8 cellular contexts compared by ENCODE assay signal in genomic region chr9:98998441-98999151, GRCh38.
A peak's percentile ranks its signal among the peaks of the same experiment; 100 is the strongest.
DNase-seq lines count a peak whose midpoint lies in the region; ATAC-seq, FAIRE-seq and TF ChIP-seq lines count a peak whose summit lies in the region.

No MANE protein-coding gene starts in this region.

- no peaks in the 10 kb centered on the region for H3K36me3 ChIP-seq in HAP-1 (replicated peaks)
- H3K36me3 ChIP-seq in NT2/D1 (ENCODE audit: insufficient read depth, insufficient read length, low read length), result no peaks in the 10 kb centered on the region

- in situ Hi-C loops in HAP-1 (cut with MboI; ENCODE audit: low sequenced_read_pairs), result no loop called here

- H3K4me3 ChIP-seq in HAP-1 (no peak overlapping the region), NT2/D1 (ENCODE audit: insufficient read length, low read depth) (peak overlapping the region; percentile 1)

- ATAC-seq in HG03521 (IDR thresholded peaks at IDR 0.05; ENCODE audit: unreplicated experiment), result no peak

- no peak for FAIRE-seq in D721Med (lab: Jason Lieb, UNC)

- peaks cover 3% of the 10 kb centered on the region for H3K9me3 Mint-ChIP-seq in nephron progenitor cell

- H3K4me1 ChIP-seq in HAP-1 (no peaks in the 10 kb centered on the region), NT2/D1 (ENCODE audit: insufficient read depth, insufficient read length) (peaks cover 13% of the 10 kb centered on the region)

- H3K9ac ChIP-seq in NT2/D1 (ENCODE audit: insufficient read length, low read depth), result peak overlapping the region; percentile 46

- H3K27me3 Mint-ChIP-seq in nephron progenitor cell (ENCODE audit: low read depth, poor library complexity), result peaks cover 10% of the 10 kb centered on the region

- H3K36me3 Mint-ChIP-seq in nephron progenitor cell (ENCODE audit: low read depth), result no peaks in the 10 kb centered on the region

- H3K4me3 Mint-ChIP-seq in nephron progenitor cell, result peak overlapping the region; percentile 43

- no peak overlapping the region for H3K27ac Mint-ChIP-seq in nephron progenitor cell

- peaks cover 4% of the 10 kb centered on the region for H3K27me3 ChIP-seq in HAP-1 (ENCODE audit: low read depth)
- no peaks in the 10 kb centered on the region for H3K27me3 ChIP-seq in NT2/D1 (ENCODE audit: insufficient read depth, insufficient read length)

- H3K9me3 ChIP-seq in HAP-1, result no peaks in the 10 kb centered on the region
- H3K9me3 ChIP-seq in NT2/D1 (ENCODE audit: insufficient read depth, low read length), result peaks cover 4% of the 10 kb centered on the region; the same call in 1 of the 2 replicates

- TF ChIP-seq CTCF in D721Med (IDR thresholded peaks at IDR 0.05; ENCODE audit: insufficient read depth, missing control alignments), result peak; percentile 71
- peak; percentile 81 for TF ChIP-seq CTCF in nephron progenitor cell (IDR thresholded peaks at IDR 0.05)

- DNase-seq in D721Med (ENCODE audit: insufficient read length, low spot score), result peak; percentile 51
- DNase-seq in HAP-1 (ENCODE audit: low spot score in 2 of 2), result peak; percentile 16 to 85
- no peak for DNase-seq in NT2/D1 (ENCODE audit: low read depth, low spot score)
- peak; percentile 25 for DNase-seq in activated T-helper 1 cell treated with Interleukin-2 at 50 U/mL for 16 hours (ENCODE audit: low read depth)
- peak; percentile 80 for DNase-seq in fibroblast of the conjunctiva (ENCODE audit: low read depth)
- DNase-seq in nephron progenitor cell, result peak; percentile 90
- DNase-seq in substantia nigra (lab: John Stamatoyannopoulos, UW), result peak in 47 of 49 donors; percentile 12 to 90 (median 63)

- H3K4me1 Mint-ChIP-seq in nephron progenitor cell, result peaks cover 10% of the 10 kb centered on the region

- H3K27ac ChIP-seq in substantia nigra (ENCODE audit: low read depth, low read length, poor library complexity, severe bottlenecking), result no peak overlapping the region
